Comparison of ENCODE assay signal across 8 cellular contexts in the genomic region with DNA sequence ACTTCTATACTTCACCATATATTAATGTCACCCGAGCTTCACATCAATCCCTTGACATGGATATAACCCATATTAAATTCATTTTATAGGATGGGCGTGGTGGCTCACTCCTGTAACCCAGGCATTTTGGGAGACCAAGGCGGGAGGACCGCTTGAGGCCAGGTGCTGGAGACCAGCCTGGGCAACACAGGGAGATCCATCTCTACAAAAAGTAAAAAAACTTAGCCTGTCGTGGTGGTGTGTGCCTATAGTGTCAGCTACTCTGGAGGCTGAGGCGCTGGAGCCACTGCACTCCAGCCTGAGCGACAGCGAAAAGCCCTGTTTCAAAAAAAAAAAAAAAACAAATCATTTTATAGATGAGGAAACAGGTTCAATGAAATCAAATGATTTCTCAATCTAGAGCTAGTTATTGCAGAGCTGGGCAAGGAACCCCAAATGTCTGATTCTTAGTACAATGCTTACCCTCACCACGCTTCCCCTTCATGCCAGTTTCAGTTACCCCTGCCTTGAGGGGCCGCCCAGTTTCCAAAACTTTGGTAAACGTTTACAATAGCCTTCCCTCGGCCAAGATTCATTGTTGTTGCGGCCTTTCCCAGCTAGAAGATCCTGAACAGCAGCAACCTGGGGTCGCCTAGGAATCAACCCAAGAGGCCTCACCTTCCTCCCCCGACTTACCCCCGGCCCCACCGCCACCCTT. TPM values are rescaled to one million over a fixed set of nuclear protein-coding genes. Genes with fewer than 3 reads are reported as not detected.
DNase-seq lines count a peak whose midpoint lies in the region; ATAC-seq, FAIRE-seq and TF ChIP-seq lines count a peak whose summit lies in the region.

No MANE protein-coding gene starts in this region.

- H3K9me3 ChIP-seq in SJSA1 (replicated peaks) = no peaks in the 10 kb centered on the region
- no peaks in the 10 kb centered on the region for H3K9me3 ChIP-seq in fibroblast of lung (ENCODE audit: control insufficient read depth, insufficient read depth, low read depth, low read length)

- H3K27ac ChIP-seq in SJSA1 (peak overlapping the region; percentile 98), fibroblast of lung (ENCODE audit: insufficient read depth, low read length) (peak overlapping the region; percentile 97)

- peak overlapping the region; percentile 98 for H3K9ac ChIP-seq in fibroblast of lung (ENCODE audit: insufficient read depth, low read length)

- ATAC-seq in GM19023 (IDR thresholded peaks at IDR 0.05; ENCODE audit: unreplicated experiment) = peak; percentile 2
- no peak for ATAC-seq in HG03442 (IDR thresholded peaks at IDR 0.05; ENCODE audit: unreplicated experiment)

- H3K4me3 ChIP-seq in SJSA1 = peak overlapping the region; percentile 70
- H3K4me3 ChIP-seq in fibroblast of lung (replicated peaks in 1 of 4; ENCODE audit: control extremely low read depth in 1 of 4, insufficient read depth in 1 of 4, low read depth in 3 of 4, low read length in 4 of 4) = peak overlapping the region; percentile 78 to 99 (median 96)
- H3K4me3 ChIP-seq in retinal pigment epithelial cell (ENCODE audit: low read length) = peak overlapping the region; percentile 98

- peaks cover 50% of the 10 kb centered on the region for H3K36me3 ChIP-seq in SJSA1
- H3K36me3 ChIP-seq in fibroblast of lung (ENCODE audit: control insufficient read depth, insufficient read depth, low read length) = peaks cover 10% of the 10 kb centered on the region

- peak overlapping the region; percentile 81 for H3K4me2 ChIP-seq in fibroblast of lung (ENCODE audit: extremely low read depth, insufficient read depth, low read length)

- peaks cover 11% of the 10 kb centered on the region for H3K4me1 ChIP-seq in SJSA1 (replicated peaks)
- peaks cover 3% of the 10 kb centered on the region for H3K4me1 ChIP-seq in fibroblast of lung (ENCODE audit: control insufficient read depth, extremely low read depth, insufficient read depth, low read length)

- H4K20me1 ChIP-seq in fibroblast of lung (ENCODE audit: control insufficient read depth, extremely low read depth, insufficient read depth, low read length) = no peaks in the 10 kb centered on the region

- H3K27me3 ChIP-seq in SJSA1 (replicated peaks) (no peaks in the 10 kb centered on the region), fibroblast of lung (ENCODE audit: control insufficient read depth, insufficient read depth, low read length) (no peaks in the 10 kb centered on the region)

- FAIRE-seq in GM12892 (lab: Jason Lieb, UNC) = no peak

- no peak for TF ChIP-seq POLR2A in GM12892 (IDR thresholded peaks at IDR 0.05; ENCODE audit: low read depth, low read length)

- H3K79me2 ChIP-seq in fibroblast of lung (ENCODE audit: control insufficient read depth, insufficient read depth, low read length) = peaks cover 19% of the 10 kb centered on the region

- DNase-seq in SJSA1 (ENCODE audit: low read depth in 1 of 2, low spot score in 2 of 2) (no peak), fibroblast of lung (ENCODE audit: low read depth in 2 of 2) (no peak), retinal pigment epithelial cell (ENCODE audit: low read depth) (no peak), GM12892 (ENCODE audit: insufficient read length) (no peak), NCI-H2081 (lab: John Stamatoyannopoulos, UW) (no peak), amygdala (lab: John Stamatoyannopoulos, UW) (no peak)

- H2AFZ ChIP-seq in fibroblast of lung (ENCODE audit: low read length) = peak overlapping the region; percentile 93

- TF ChIP-seq CTCF in fibroblast of lung (conservative IDR thresholded peaks at IDR 0.05 in 1 of 2, IDR thresholded peaks at IDR 0.05 in 1 of 2; ENCODE audit: low read depth in 1 of 2, low read length in 2 of 2) = no peak
- no peak for TF ChIP-seq CTCF in retinal pigment epithelial cell (conservative IDR thresholded peaks at IDR 0.05; ENCODE audit: low read depth, low read length)

RNA-seq across cellular contexts. Expression of a gene that starts 0.8 kb away (rescaled TPM):
- total RNA-seq in SJSA1 (2014; rRNA removed; shearing (Covaris generic)) = 226 and 255 TPM in 2 replicates
- total RNA-seq in fibroblast of lung = 166 and 204 TPM in 2 replicates
- 237 and 276 TPM in 2 replicates for polyA plus RNA-seq in fibroblast of lung
- 213 and 248 TPM in 2 replicates for polyA plus RNA-seq in fibroblast of lung (2012)
- polyA minus RNA-seq in fibroblast of lung (ENCODE audit: low replicate concordance) = 184 and 186 TPM in 2 replicates
- 84.0 TPM for polyA plus RNA-seq in GM12892 (2012; ENCODE audit: missing spikeins)

RNA-seq across cellular contexts. Expression of a gene that starts 8.1 kb away (rescaled TPM):
- total RNA-seq in SJSA1 (2014; rRNA removed; shearing (Covaris generic)) = not detected in 2 replicates
- under 0.01 TPM in 1 of 2 replicates, not detected in the other for total RNA-seq in fibroblast of lung
- polyA plus RNA-seq in fibroblast of lung = not detected in 2 replicates
- polyA plus RNA-seq in fibroblast of lung (2012) = not detected in 2 replicates
- polyA minus RNA-seq in fibroblast of lung (ENCODE audit: low replicate concordance) = not detected in 2 replicates
- not detected for polyA plus RNA-seq in GM12892 (2012; ENCODE audit: missing spikeins)

RNA-seq across cellular contexts. Expression of a gene that starts 23.4 kb away (rescaled TPM):
- total RNA-seq in SJSA1 (2014; rRNA removed; shearing (Covaris generic)) = 4.8 and 9.1 TPM in 2 replicates
- 5.6 and 6.2 TPM in 2 replicates for total RNA-seq in fibroblast of lung
- 5.0 and 6.5 TPM in 2 replicates for polyA plus RNA-seq in fibroblast of lung
- polyA plus RNA-seq in fibroblast of lung (2012) = 5.1 and 6.8 TPM in 2 replicates
- polyA minus RNA-seq in fibroblast of lung (ENCODE audit: low replicate concordance) = 12.8 and 23.3 TPM in 2 replicates
- polyA plus RNA-seq in GM12892 (2012; ENCODE audit: missing spikeins) = 1.1 TPM

RNA-seq across cellular contexts. Expression of a gene that starts 24.0 kb away (rescaled TPM):
- total RNA-seq in SJSA1 (2014; rRNA removed; shearing (Covaris generic)) = 3.2 and 6.5 TPM in 2 replicates
- 10.5 and 13.0 TPM in 2 replicates for total RNA-seq in fibroblast of lung
- 4.8 and 5.4 TPM in 2 replicates for polyA plus RNA-seq in fibroblast of lung
- polyA plus RNA-seq in fibroblast of lung (2012) = 3.8 and 4.5 TPM in 2 replicates
- polyA minus RNA-seq in fibroblast of lung (ENCODE audit: low replicate concordance) = 3.7 and 19.9 TPM in 2 replicates
- 4.6 TPM for polyA plus RNA-seq in GM12892 (2012; ENCODE audit: missing spikeins)

RNA-seq across cellular contexts. Expression of a gene that starts 51.6 kb away (rescaled TPM):
- total RNA-seq in SJSA1 (2014; rRNA removed; shearing (Covaris generic)) = 116 and 125 TPM in 2 replicates
- total RNA-seq in fibroblast of lung = 57.0 and 84.9 TPM in 2 replicates
- 26.1 and 41.3 TPM in 2 replicates for polyA plus RNA-seq in fibroblast of lung
- polyA plus RNA-seq in fibroblast of lung (2012) = 27.2 and 39.8 TPM in 2 replicates
- polyA minus RNA-seq in fibroblast of lung (ENCODE audit: low replicate concordance) = 100 and 151 TPM in 2 replicates
- polyA plus RNA-seq in GM12892 (2012; ENCODE audit: missing spikeins) = 2.3 TPM
